23 cellular contexts compared by ENCODE assay signal in the genomic region with DNA sequence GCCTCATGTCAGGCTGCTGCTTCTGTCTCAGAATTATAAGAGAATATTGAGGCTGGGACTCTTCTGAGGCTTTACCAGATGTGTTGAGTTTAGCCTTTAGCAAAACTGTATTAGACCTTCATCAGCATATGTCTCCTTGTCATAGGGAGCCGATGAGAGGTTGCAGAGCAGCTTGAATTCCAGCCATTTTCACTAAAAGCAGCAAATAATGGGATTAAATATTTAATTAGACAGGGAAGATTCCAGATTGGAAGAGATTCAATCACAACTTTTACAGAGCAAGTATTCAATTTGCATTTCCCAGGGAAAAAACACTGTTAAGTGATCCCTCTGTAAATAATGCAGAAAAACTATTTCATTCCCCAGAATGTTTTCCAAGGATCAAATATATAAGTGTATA.
DNase-seq lines count a peak whose midpoint lies in the region; ATAC-seq, FAIRE-seq and TF ChIP-seq lines count a peak whose summit lies in the region.
"Had no signal": no experiment of that assay in that cellular context is flagged by ENCODE, and none has a peak within 500 bp of the region (broad histone marks: within the 10 kb centered on the region; RNA-seq: fewer than 3 reads in every experiment).

No MANE protein-coding gene starts in this region.

- no peak overlapping the region; the same call in 1 of the 2 replicates for H3K18ac ChIP-seq in IMR-90 (ENCODE audit: low read depth, low read length)

- CTCF ChIA-PET in IMR-90 (lab: Yijun Ruan, JAX) = interaction anchor here (0.5 kb wide), 1 partner anchor 1226 kb away, joined by 4 read pairs; no protein-coding TSS in a partner anchor

- no TSS peak for BruUV-seq in IMR-90 (replicated peaks; lab: Mats Ljungman, UMichigan)

- no peak for DNase-seq in IMR-90
- DNase-seq in SK-N-DZ (ENCODE audit: low spot score) = peak; percentile 77
- DNase-seq in osteoblast (ENCODE audit: insufficient read length, low spot score, missing footprints) = no peak
- no peak for DNase-seq in stimulated activated effector memory CD8-positive, alpha-beta T cell treated with anti-CD3 and anti-CD28 coated beads, Interleukin-12 subunit alpha, Interleukin-12 subunit beta, amount 100 ng/mL, for 72 hours (ENCODE audit: low spot score in 2 of 2)
- DNase-seq in NCI-H1092 treated with DMSO at 0.1 percent for 48 hours (lab: John Stamatoyannopoulos, UW) = no peak
- DNase-seq in occipital lobe (lab: John Stamatoyannopoulos, UW) = no peak
- DNase-seq: BE2C; CD8-positive, alpha-beta memory T cell; H9; MM.1S; NCI-H1417; NCI-H1694; NCI-H2029 treated with DMSO at 0.1 percent for 48 hours; NCI-H446 treated with DMSO at 0.1 percent for 48 hours; NCI-H69; SHP77 treated with DMSO at 0.1 percent for 48 hours had no signal

- no peak overlapping the region for H3K27ac Mint-ChIP-seq in stimulated activated effector memory CD8-positive, alpha-beta T cell treated with anti-CD3 and anti-CD28 coated beads, Interleukin-12 subunit alpha, Interleukin-12 subunit beta, amount 100 ng/mL, for 72 hours
- H3K27ac Mint-ChIP-seq: CD14-positive monocyte; CD8-positive, alpha-beta memory T cell; GM23338; H9; IgD-negative memory B cell had no signal

- H2BK20ac ChIP-seq in IMR-90 (ENCODE audit: low read depth, low read length) = no peak overlapping the region

- no peaks in the 10 kb centered on the region for H3K4me1 Mint-ChIP-seq in stimulated activated effector memory CD8-positive, alpha-beta T cell treated with anti-CD3 and anti-CD28 coated beads, Interleukin-12 subunit alpha, Interleukin-12 subunit beta, amount 100 ng/mL, for 72 hours
- H3K4me1 Mint-ChIP-seq: CD14-positive monocyte; CD8-positive, alpha-beta memory T cell; GM23338; H9; IgD-negative memory B cell had no signal

- intact Hi-C loops in IMR-90 (cut with micrococcal nuclease) = no loop called here

- no peak for ATAC-seq in IMR-90 (ENCODE audit: low read depth)
- ATAC-seq in stimulated activated effector memory CD8-positive, alpha-beta T cell treated with anti-CD3 and anti-CD28 coated beads, Interleukin-12 subunit alpha, Interleukin-12 subunit beta, amount 100 ng/mL, for 72 hours = no peak
- ATAC-seq: GM23338, Panc1 had no signal

- no peak overlapping the region for H2BK15ac ChIP-seq in IMR-90 (ENCODE audit: low read depth, low read length)

- H3K4me3 ChIP-seq in IMR-90 (ENCODE audit: insufficient read depth, low read depth, low read length) (no peak overlapping the region), osteoblast (ENCODE audit: insufficient read depth, low read length) (no peak overlapping the region)
- H3K4me3 ChIP-seq: GM23338 had no signal

- no peak overlapping the region for H2AK9ac ChIP-seq in IMR-90 (replicated peaks; ENCODE audit: low read depth, low read length, poor library complexity)

- no peak for TF ChIP-seq RAD21 in IMR-90 (IDR thresholded peaks at IDR 0.05; ENCODE audit: low read length)

- no peaks in the 10 kb centered on the region for H3K27me3 ChIP-seq in IMR-90 (ENCODE audit: control insufficient read depth, insufficient read depth, low read length)
- no peaks in the 10 kb centered on the region for H3K27me3 ChIP-seq in osteoblast (ENCODE audit: insufficient read depth, low read length)
- H3K27me3 ChIP-seq: BE2C had no signal

- H4K5ac ChIP-seq in IMR-90 (ENCODE audit: low read depth, low read length) = no peak overlapping the region

- H2AK5ac ChIP-seq in IMR-90 (ENCODE audit: low read depth, low read length) = no peak overlapping the region

- H3K27ac ChIP-seq in IMR-90 (ENCODE audit: insufficient read depth, low read length) (no peak overlapping the region), osteoblast (ENCODE audit: low read depth, low read length) (no peak overlapping the region)
- H3K27ac ChIP-seq: KMS-11 had no signal

- H3K79me1 ChIP-seq in IMR-90 (ENCODE audit: low read depth in 1 of 2, low read length in 2 of 2) = no peaks in the 10 kb centered on the region

- no peak overlapping the region for H2BK5ac ChIP-seq in IMR-90 (ENCODE audit: low read depth, low read length, poor library complexity, severe bottlenecking)

- TF ChIP-seq POLR2A in IMR-90 (IDR thresholded peaks at IDR 0.05; ENCODE audit: low read depth, low read length) = no peak

- H3K9ac ChIP-seq in IMR-90 (ENCODE audit: low read depth, low read length) = no peak overlapping the region
- H3K9ac ChIP-seq: KMS-11 had no signal

- no peak overlapping the region for H4K91ac ChIP-seq in IMR-90 (ENCODE audit: insufficient read depth, low read depth, low read length)

- no peaks in the 10 kb centered on the region for H3K79me2 ChIP-seq in osteoblast (ENCODE audit: insufficient read depth, low read length)

- H3K14ac ChIP-seq in IMR-90 (replicated peaks; ENCODE audit: low read depth, low read length) = no peak overlapping the region

- H3K36me3 ChIP-seq in IMR-90 (ENCODE audit: control insufficient read depth, insufficient read depth, low read length) (no peaks in the 10 kb centered on the region), osteoblast (ENCODE audit: insufficient read depth, low read length) (no peaks in the 10 kb centered on the region)
- H3K36me3 ChIP-seq: BE2C had no signal

- in situ Hi-C loops in IMR-90 (cut with MboI; ENCODE audit: low sequenced_read_pairs) = no loop called here

- POLR2A ChIA-PET in IMR-90 (lab: Charles Lee; ENCODE audit: unreplicated experiment) = no interaction called here

- H3K4me1 ChIP-seq in IMR-90 (ENCODE audit: control insufficient read depth, insufficient read depth, low read length) = no peaks in the 10 kb centered on the region
- H3K4me1 ChIP-seq in osteoblast (ENCODE audit: insufficient read depth, low read length) = peaks cover 7% of the 10 kb centered on the region
- H3K4me1 ChIP-seq: BE2C had no signal

- no peak overlapping the region for H3K56ac ChIP-seq in IMR-90 (ENCODE audit: extremely low read depth, insufficient read depth, low read length)

- no peak for TF ChIP-seq CTCF in IMR-90 (conservative IDR thresholded peaks at IDR 0.05; ENCODE audit: low read depth, low read length)
- TF ChIP-seq CTCF in osteoblast (IDR thresholded peaks at IDR 0.05; ENCODE audit: extremely low read depth, low read depth, low read length) = no peak

- no peak overlapping the region for H2AFZ ChIP-seq in IMR-90 (replicated peaks; ENCODE audit: low read length, poor library complexity)
- peak overlapping the region; percentile 57 for H2AFZ ChIP-seq in osteoblast (ENCODE audit: low read length)
- H2AFZ ChIP-seq: GM23338 had no signal

- dilution Hi-C loops in IMR-90 (cut with HindIII; ENCODE audit: low sequenced_read_pairs, unreplicated experiment) = no loop called here

- H3K4me2 ChIP-seq in IMR-90 (ENCODE audit: low read depth, low read length) (0 out of 2 replicates have a peak overlapping the region, but pooled peaks have one; percentile 35), osteoblast (ENCODE audit: insufficient read depth, low read length) (peak overlapping the region; percentile 3)
- H3K4me2 ChIP-seq: GM23338, KMS-11 had no signal

- H3K4ac ChIP-seq in IMR-90 (ENCODE audit: low read depth, low read length) = no peak overlapping the region

- FAIRE-seq in endometrium (lab: Jason Lieb, UNC) = peak; percentile 18
- FAIRE-seq: GM18507 had no signal

- no peaks in the 10 kb centered on the region for H4K20me1 ChIP-seq in IMR-90 (ENCODE audit: insufficient read depth, low read length)
- no peaks in the 10 kb centered on the region for H4K20me1 ChIP-seq in osteoblast (ENCODE audit: insufficient read depth, low read length)

- H3K23ac ChIP-seq in IMR-90 (ENCODE audit: low read depth, low read length) = no peak overlapping the region

- H3K36me3 Mint-ChIP-seq in stimulated activated effector memory CD8-positive, alpha-beta T cell treated with anti-CD3 and anti-CD28 coated beads, Interleukin-12 subunit alpha, Interleukin-12 subunit beta, amount 100 ng/mL, for 72 hours = no peaks in the 10 kb centered on the region
- H3K36me3 Mint-ChIP-seq: CD14-positive monocyte, IgD-negative memory B cell had no signal

- no CpG with 5 or more reads among the region's 1 CpG for WGBS in IMR-90 (ENCODE audit: extremely low coverage in 2 of 2, insufficient read length in 1 of 2), 2 experiments

- H3K9me3 ChIP-seq in IMR-90 (ENCODE audit: control insufficient read depth, insufficient read depth, low read length) (0 out of 2 replicates have a peak, but pooled peaks cover 1% of the 10 kb centered on the region), osteoblast (ENCODE audit: low read depth, low read length) (no peaks in the 10 kb centered on the region)
- H3K9me3 ChIP-seq: BE2C had no signal

- H4K8ac ChIP-seq in IMR-90 (ENCODE audit: low read depth in 2 of 2, low read length in 2 of 2) = no peak overlapping the region

- H3K9me1 ChIP-seq in IMR-90 (ENCODE audit: insufficient read depth, low read length) = no peaks in the 10 kb centered on the region

- H3K4me3 Mint-ChIP-seq in stimulated activated effector memory CD8-positive, alpha-beta T cell treated with anti-CD3 and anti-CD28 coated beads, Interleukin-12 subunit alpha, Interleukin-12 subunit beta, amount 100 ng/mL, for 72 hours = no peak overlapping the region
- H3K4me3 Mint-ChIP-seq: CD14-positive monocyte; CD8-positive, alpha-beta memory T cell; GM23338; H9; IgD-negative memory B cell had no signal

- H2BK120ac ChIP-seq in IMR-90 (ENCODE audit: low read depth, low read length) = no peak overlapping the region

- peaks cover 28% of the 10 kb centered on the region for H3K9me3 Mint-ChIP-seq in stimulated activated effector memory CD8-positive, alpha-beta T cell treated with anti-CD3 and anti-CD28 coated beads, Interleukin-12 subunit alpha, Interleukin-12 subunit beta, amount 100 ng/mL, for 72 hours
- H3K9me3 Mint-ChIP-seq: GM23338, H9 had no signal

TF ChIP-seq in IMR-90, 13 proteins besides CTCF, POLR2A, EP300 and RAD21 (continues in another document):
- no peak for TF ChIP-seq SMC3 (IDR thresholded peaks at IDR 0.05; ENCODE audit: low read depth, low read length)
- no peak for TF ChIP-seq RCOR1 (IDR thresholded peaks at IDR 0.05; ENCODE audit: insufficient replicate concordance, low read length)
- TF ChIP-seq CHD1 (IDR thresholded peaks at IDR 0.05; ENCODE audit: low read depth, low read length) = no peak
- no peak for TF ChIP-seq NFE2L2 (IDR thresholded peaks at IDR 0.05; ENCODE audit: low read depth, low read length)
- no peak for TF ChIP-seq RFX5 (IDR thresholded peaks at IDR 0.05; ENCODE audit: low read depth, low read length)
- TF ChIP-seq USF2 (IDR thresholded peaks at IDR 0.05; ENCODE audit: low read depth, low read length) = no peak
- no peak for TF ChIP-seq MAZ (IDR thresholded peaks at IDR 0.05; ENCODE audit: borderline replicate concordance, low read depth, low read length)
- no peak for TF ChIP-seq MXI1 (IDR thresholded peaks at IDR 0.05; ENCODE audit: borderline replicate concordance, low read depth, low read length)
- TF ChIP-seq CEBPB (IDR thresholded peaks at IDR 0.05; ENCODE audit: low read depth, low read length) = no peak
